Comparison of ENCODE assay signal across 8 cellular contexts in the genomic region with DNA sequence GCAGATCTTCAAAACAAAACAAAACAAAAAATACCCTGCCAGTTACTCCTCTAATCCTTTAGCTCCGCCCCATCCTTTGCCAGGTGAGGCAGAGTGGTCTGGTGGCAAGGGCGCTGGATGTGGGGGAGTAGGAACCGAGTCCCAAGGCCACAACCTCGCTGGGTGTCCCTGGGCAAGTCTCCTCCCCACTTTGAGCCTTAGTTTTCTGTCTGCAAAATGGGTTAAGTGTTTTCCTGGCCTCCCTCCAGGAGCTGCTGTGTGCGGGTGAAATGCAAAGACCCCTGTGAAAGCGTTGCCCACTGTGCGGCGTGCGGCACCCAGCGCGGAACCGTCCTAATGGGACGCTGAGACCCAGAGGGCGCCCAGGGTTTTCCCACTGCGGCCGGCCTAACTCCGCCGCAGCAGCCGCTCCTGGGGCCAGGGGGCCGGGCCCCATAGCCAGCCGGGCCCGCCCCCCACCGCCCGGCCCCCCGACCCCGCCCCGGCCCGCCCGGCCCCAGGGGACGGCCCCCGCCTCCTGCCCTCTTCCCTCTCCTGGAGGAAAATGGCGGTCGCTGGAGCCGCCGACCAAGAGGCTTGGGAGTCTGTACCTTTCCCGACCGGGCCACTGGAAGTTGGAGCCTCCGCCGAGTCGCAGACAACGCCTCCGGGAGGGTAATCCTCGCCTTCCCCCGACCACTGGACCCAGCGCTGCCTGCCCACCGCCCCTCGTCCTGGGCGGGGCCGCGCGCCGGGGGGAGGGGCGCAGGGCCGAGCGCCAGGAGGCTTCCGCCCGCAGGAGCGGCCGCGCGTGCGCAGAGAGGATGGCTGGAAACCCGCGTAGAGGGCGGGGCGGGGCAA. TPM values are rescaled to one million over a fixed set of nuclear protein-coding genes. Genes with fewer than 3 reads are reported as not detected.
DNase-seq lines count a peak whose midpoint lies in the region; ATAC-seq and TF ChIP-seq lines count a peak whose summit lies in the region.

A gene with protein sequence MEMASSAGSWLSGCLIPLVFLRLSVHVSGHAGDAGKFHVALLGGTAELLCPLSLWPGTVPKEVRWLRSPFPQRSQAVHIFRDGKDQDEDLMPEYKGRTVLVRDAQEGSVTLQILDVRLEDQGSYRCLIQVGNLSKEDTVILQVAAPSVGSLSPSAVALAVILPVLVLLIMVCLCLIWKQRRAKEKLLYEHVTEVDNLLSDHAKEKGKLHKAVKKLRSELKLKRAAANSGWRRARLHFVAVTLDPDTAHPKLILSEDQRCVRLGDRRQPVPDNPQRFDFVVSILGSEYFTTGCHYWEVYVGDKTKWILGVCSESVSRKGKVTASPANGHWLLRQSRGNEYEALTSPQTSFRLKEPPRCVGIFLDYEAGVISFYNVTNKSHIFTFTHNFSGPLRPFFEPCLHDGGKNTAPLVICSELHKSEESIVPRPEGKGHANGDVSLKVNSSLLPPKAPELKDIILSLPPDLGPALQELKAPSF (plus strand): TSS at position 523 of the 840 bp plus-strand sequence. CDS start 13,327 bp downstream, outside the sequence.
A gene with protein sequence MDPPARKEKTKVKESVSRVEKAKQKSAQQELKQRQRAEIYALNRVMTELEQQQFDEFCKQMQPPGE (minus strand): TSS at position 798 of the 840 bp plus-strand sequence. CDS start 853 bp downstream, outside the sequence.

- no peaks in the 10 kb centered on the region for H3K9me3 Mint-ChIP-seq in chondrocyte (ENCODE audit: low read depth)

- H3K4me3 Mint-ChIP-seq in chondrocyte (ENCODE audit: unreplicated experiment) = peak within 1 kb of the TSS; percentile 68

- no peaks in the 10 kb centered on the region for H3K36me3 Mint-ChIP-seq in chondrocyte (ENCODE audit: low read depth)

- H3K4me1 Mint-ChIP-seq in chondrocyte (ENCODE audit: low read depth) = peaks cover 32% of the 10 kb centered on the region

- ATAC-seq in GM19043 (IDR thresholded peaks at IDR 0.05; ENCODE audit: low read depth, unreplicated experiment) (peak; percentile 68), HG03342 (IDR thresholded peaks at IDR 0.05; ENCODE audit: unreplicated experiment) (peak; percentile 72), left colon (peak; percentile 95)

- no peaks in the 10 kb centered on the region for H3K27me3 Mint-ChIP-seq in chondrocyte (ENCODE audit: low read depth)

- intact Hi-C loops in left colon (cut with DNase I, micrococcal nuclease) = no loop called here

- TF ChIP-seq CTCF in AG09319 (IDR thresholded peaks at IDR 0.05; ENCODE audit: low read depth, low read length) (no peak), chondrocyte (IDR thresholded peaks at IDR 0.05) (no peak)

- H3K27ac Mint-ChIP-seq in chondrocyte (ENCODE audit: unreplicated experiment) = peak within 1 kb of the TSS; percentile 89

- DNase-seq in AG09319 (ENCODE audit: extremely low read depth, low read depth) (peak; percentile 63), NCI-H446 treated with DMSO at 0.1 percent for 48 hours (lab: John Stamatoyannopoulos, UW) (peak; percentile 85), chondrocyte (ENCODE audit: low spot score) (peak; percentile 94), left colon (peak; percentile 90 to 97)
- peak; percentile 94 to 95 for DNase-seq in activated CD4-positive, alpha-beta T cell treated with anti-CD3 and anti-CD28 coated beads for 24 hours (ENCODE audit: low read depth in 2 of 2)
- DNase-seq in stimulated activated CD4-positive, alpha-beta T cell treated with anti-CD3 and anti-CD28 coated beads, Interleukin-1b, Interleukin-23, amount 100 ng/mL, for 4 hours (ENCODE audit: low read depth in 2 of 2) = peak; percentile 96 to 98

RNA-seq across cellular contexts. Expression of the first gene that starts in this region (rescaled TPM):
- 13.1 to 15.7 TPM (median 13.7 TPM) in 3 replicates for total RNA-seq in chondrocyte
- total RNA-seq in left colon = 10 to 100 TPM; 12.5 to 15.6 TPM

RNA-seq across cellular contexts. Expression of the second gene that starts in this region (rescaled TPM):
- 17.4 to 24.0 TPM (median 21.0 TPM) in 3 replicates for total RNA-seq in chondrocyte
- total RNA-seq in left colon = 10 to 100 TPM; 11.7 to 18.0 TPM

Comparison
In these comparisons a context has a peak if more than half of its experiments do, and no peak if none do; other contexts are left out.
1. Peak in every context shown above with its lines: DNase-seq and ATAC-seq.